In genomic region chr15:50876989-50877360, GRCh38 we compare ENCODE assay signal across 8 cellular contexts. TPM values are rescaled to one million over a fixed set of nuclear protein-coding genes. Genes with fewer than 3 reads are reported as not detected.
DNase-seq lines count a peak whose midpoint lies in the region; ATAC-seq and TF ChIP-seq lines count a peak whose summit lies in the region.

No MANE protein-coding gene starts in this region.

- peak overlapping the region; percentile 46 for H3K27ac Mint-ChIP-seq in activated naive CD4-positive, alpha-beta T cell treated with anti-CD3 and anti-CD28 coated beads for 36 hours

- peak overlapping the region; percentile 75 for H3K4me3 Mint-ChIP-seq in activated naive CD4-positive, alpha-beta T cell treated with anti-CD3 and anti-CD28 coated beads for 36 hours

- H3K27ac ChIP-seq in SJSA1 (peak overlapping the region; percentile 38), testis (no peak overlapping the region)

- H3K36me3 ChIP-seq in SJSA1 (no peaks in the 10 kb centered on the region), testis (ENCODE audit: low read depth, missing control alignments) (no peaks in the 10 kb centered on the region)

- H3K4me1 Mint-ChIP-seq in activated naive CD4-positive, alpha-beta T cell treated with anti-CD3 and anti-CD28 coated beads for 36 hours (ENCODE audit: low read depth), result peaks cover 53% of the 10 kb centered on the region

- H3K4me1 ChIP-seq in SJSA1 (replicated peaks) (peaks cover 22% of the 10 kb centered on the region), testis (peaks cover 3% of the 10 kb centered on the region)

- no peak for ATAC-seq in GM21717 (IDR thresholded peaks at IDR 0.05; ENCODE audit: unreplicated experiment)

- H3K9me3 Mint-ChIP-seq in activated naive CD4-positive, alpha-beta T cell treated with anti-CD3 and anti-CD28 coated beads for 36 hours, result no peaks in the 10 kb centered on the region

- H3K27me3 ChIP-seq in SJSA1 (replicated peaks) (peaks cover 6% of the 10 kb centered on the region), testis (no peaks in the 10 kb centered on the region)

- WGBS in testis, 2 donors, result 0% methylated on average over 8 of the region's 8 CpGs

- peak; percentile 83 to 96 (median 90) for TF ChIP-seq CTCF in testis (IDR thresholded peaks at IDR 0.05)

- peak overlapping the region; percentile 16 for H3K4me3 ChIP-seq in SJSA1
- H3K4me3 ChIP-seq in testis, result peak overlapping the region; percentile 7 to 46

- intact Hi-C loops in activated naive CD4-positive, alpha-beta T cell treated with anti-CD3 and anti-CD28 coated beads for 36 hours (cut with micrococcal nuclease), result loop anchor here (1.0 kb wide), 3 partner anchors 191 to 522 kb away; partner anchors contain the start of genes GABPB1 and TRPM7
- intact Hi-C loops in testis (cut with DNase I; ENCODE audit: low total_unique reads), result no loop called here

- CTCF ChIA-PET in activated naive CD4-positive, alpha-beta T cell treated with anti-CD3 and anti-CD28 coated beads for 36 hours (lab: Charles Lee), result interaction anchor here (0.6 to 2.7 kb wide), 17 partner anchors 8 to 758 kb away, joined by 3 to 22 read pairs (median 4); partner anchors contain the start of gene TRPM7

- DNase-seq in DMS79 (lab: John Stamatoyannopoulos, UW) (peak; percentile 40), LoVo (ENCODE audit: low spot score) (peak; percentile 82), SJSA1 (ENCODE audit: low read depth in 1 of 2, low spot score in 2 of 2) (peak; percentile 81 to 96), germinal center (ENCODE audit: low spot score) (peak; percentile 57), occipital lobe (lab: John Stamatoyannopoulos, UW) (peak; percentile 61), testis (peak; percentile 86)
- DNase-seq in activated naive CD4-positive, alpha-beta T cell treated with anti-CD3 and anti-CD28 coated beads for 36 hours, result peak; percentile 85

- peaks cover 4% of the 10 kb centered on the region for H3K27me3 Mint-ChIP-seq in activated naive CD4-positive, alpha-beta T cell treated with anti-CD3 and anti-CD28 coated beads for 36 hours (ENCODE audit: low read depth)

- TF ChIP-seq POLR2A in testis (IDR thresholded peaks at IDR 0.05), result no peak

- 0 out of 2 replicates have a peak, but pooled peaks cover 2% of the 10 kb centered on the region for H3K9me3 ChIP-seq in SJSA1 (replicated peaks)
- no peaks in the 10 kb centered on the region for H3K9me3 ChIP-seq in testis

- no peaks in the 10 kb centered on the region for H3K36me3 Mint-ChIP-seq in activated naive CD4-positive, alpha-beta T cell treated with anti-CD3 and anti-CD28 coated beads for 36 hours (ENCODE audit: low read depth)

RNA-seq across cellular contexts. Expression of gene AP4E1, which starts 31.5 kb away (rescaled TPM):
- 17.9 and 20.3 TPM in 2 replicates for total RNA-seq in SJSA1 (2014; rRNA removed; shearing (Covaris generic))
- total RNA-seq in activated naive CD4-positive, alpha-beta T cell treated with anti-CD3 and anti-CD28 coated beads for 36 hours, result 1 to 10 TPM; 6.8 to 9.4 TPM
- 14.0 TPM for total RNA-seq in occipital lobe
- total RNA-seq in testis, result 10 to 100 TPM; 11.3 to 11.8 TPM
- polyA plus RNA-seq in testis (ENCODE audit: insufficient read depth, low read depth, low replicate concordance), result 8.1 TPM
